1 cellular context compared by ENCODE assay signal in genomic region chr20:22916121-22916842, GRCh38.
TF ChIP-seq lines count a peak whose summit lies in the region.

No MANE protein-coding gene starts in this region.

TF ChIP-seq in GM12878, 131 proteins besides CTCF, POLR2A, EP300 and RAD21 (continued from another document and continues in another):
- TF ChIP-seq IRF5 (IDR thresholded peaks at IDR 0.05; ENCODE audit: borderline replicate concordance) (no peak), MTA2 (IDR thresholded peaks at IDR 0.05; ENCODE audit: low read depth) (no peak), HDGF (IDR thresholded peaks at IDR 0.05) (no peak), MTA3 (IDR thresholded peaks at IDR 0.05; ENCODE audit: borderline replicate concordance, low read length) (no peak), POLR2AphosphoS5 (IDR thresholded peaks at IDR 0.05; ENCODE audit: low read length) (no peak), TBL1XR1 (IDR thresholded peaks at IDR 0.05; ENCODE audit: low read depth, low read length) (no peak), BHLHE40 (IDR thresholded peaks at IDR 0.05; ENCODE audit: borderline replicate concordance in 1 of 2, low read depth in 2 of 2, low read length in 1 of 2) (peak in 1 of 2 experiments; percentile 70; a peak in 2 of 4 replicates), KAT2A (conservative IDR thresholded peaks at IDR 0.05; ENCODE audit: control insufficient read depth, low read depth, low read length) (no peak), DPF2 (IDR thresholded peaks at IDR 0.05) (peak; percentile 64; the same call in 1 of the 2 replicates), IRF4 (IDR thresholded peaks at IDR 0.05; ENCODE audit: low read depth, low read length) (no peak), YY1 (IDR thresholded peaks at IDR 0.05; ENCODE audit: low read depth, low read length) (no peak), TAF1 (IDR thresholded peaks at IDR 0.05; ENCODE audit: borderline replicate concordance, low read depth, low read length) (no peak), ZNF687 (IDR thresholded peaks at IDR 0.05) (no peak), SRF (IDR thresholded peaks at IDR 0.05; ENCODE audit: low read depth in 2 of 2, low read length in 2 of 2) (no peak), ATF3 (IDR thresholded peaks at IDR 0.05; ENCODE audit: borderline replicate concordance, extremely low read depth, low read depth, low read length) (no peak), TCF7 (IDR thresholded peaks at IDR 0.05; ENCODE audit: borderline replicate concordance) (no peak), ZNF207 (IDR thresholded peaks at IDR 0.05; ENCODE audit: borderline replicate concordance) (no peak), NR2F1 (conservative IDR thresholded peaks at IDR 0.05) (peak; percentile 35; the same call in 1 of the 2 replicates), ATF7 (IDR thresholded peaks at IDR 0.05; ENCODE audit: low read depth) (0 out of 2 replicates have a peak, but pooled peaks have one; percentile 15), E2F8 (IDR thresholded peaks at IDR 0.05; ENCODE audit: low read depth, partially characterized antibody) (no peak), IKZF2 (IDR thresholded peaks at IDR 0.05) (peak; percentile 35 to 37; a peak in 2 of 4 replicates), RFX5 (IDR thresholded peaks at IDR 0.05; ENCODE audit: low read depth, low read length) (no peak), CUX1 (IDR thresholded peaks at IDR 0.05; ENCODE audit: insufficient replicate concordance, low read depth, low read length) (no peak), CBX5 (IDR thresholded peaks at IDR 0.05; ENCODE audit: low read depth) (no peak), MAX (IDR thresholded peaks at IDR 0.05; ENCODE audit: low read depth, low read length) (no peak), WRNIP1 (IDR thresholded peaks at IDR 0.05; ENCODE audit: borderline replicate concordance, low read depth, low read length) (no peak), LARP7 (IDR thresholded peaks at IDR 0.05) (no peak), CHD2 (IDR thresholded peaks at IDR 0.05; ENCODE audit: borderline replicate concordance, low read depth, low read length) (no peak), SIN3A (IDR thresholded peaks at IDR 0.05; ENCODE audit: low read depth, low read length) (no peak), GATAD2B (conservative IDR thresholded peaks at IDR 0.05; ENCODE audit: low read depth) (peak; percentile 39; the same call in 1 of the 2 replicates)
- TF ChIP-seq, protein P1, sequence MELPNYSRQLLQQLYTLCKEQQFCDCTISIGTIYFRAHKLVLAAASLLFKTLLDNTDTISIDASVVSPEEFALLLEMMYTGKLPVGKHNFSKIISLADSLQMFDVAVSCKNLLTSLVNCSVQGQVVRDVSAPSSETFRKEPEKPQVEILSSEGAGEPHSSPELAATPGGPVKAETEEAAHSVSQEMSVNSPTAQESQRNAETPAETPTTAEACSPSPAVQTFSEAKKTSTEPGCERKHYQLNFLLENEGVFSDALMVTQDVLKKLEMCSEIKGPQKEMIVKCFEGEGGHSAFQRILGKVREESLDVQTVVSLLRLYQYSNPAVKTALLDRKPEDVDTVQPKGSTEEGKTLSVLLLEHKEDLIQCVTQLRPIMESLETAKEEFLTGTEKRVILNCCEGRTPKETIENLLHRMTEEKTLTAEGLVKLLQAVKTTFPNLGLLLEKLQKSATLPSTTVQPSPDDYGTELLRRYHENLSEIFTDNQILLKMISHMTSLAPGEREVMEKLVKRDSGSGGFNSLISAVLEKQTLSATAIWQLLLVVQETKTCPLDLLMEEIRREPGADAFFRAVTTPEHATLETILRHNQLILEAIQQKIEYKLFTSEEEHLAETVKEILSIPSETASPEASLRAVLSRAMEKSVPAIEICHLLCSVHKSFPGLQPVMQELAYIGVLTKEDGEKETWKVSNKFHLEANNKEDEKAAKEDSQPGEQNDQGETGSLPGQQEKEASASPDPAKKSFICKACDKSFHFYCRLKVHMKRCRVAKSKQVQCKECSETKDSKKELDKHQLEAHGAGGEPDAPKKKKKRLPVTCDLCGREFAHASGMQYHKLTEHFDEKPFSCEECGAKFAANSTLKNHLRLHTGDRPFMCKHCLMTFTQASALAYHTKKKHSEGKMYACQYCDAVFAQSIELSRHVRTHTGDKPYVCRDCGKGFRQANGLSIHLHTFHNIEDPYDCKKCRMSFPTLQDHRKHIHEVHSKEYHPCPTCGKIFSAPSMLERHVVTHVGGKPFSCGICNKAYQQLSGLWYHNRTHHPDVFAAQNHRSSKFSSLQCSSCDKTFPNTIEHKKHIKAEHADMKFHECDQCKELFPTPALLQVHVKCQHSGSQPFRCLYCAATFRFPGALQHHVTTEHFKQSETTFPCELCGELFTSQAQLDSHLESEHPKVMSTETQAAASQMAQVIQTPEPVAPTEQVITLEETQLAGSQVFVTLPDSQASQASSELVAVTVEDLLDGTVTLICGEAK (IDR thresholded peaks at IDR 0.05; ENCODE audit: borderline replicate concordance): no peak
- TF ChIP-seq, protein P2, sequence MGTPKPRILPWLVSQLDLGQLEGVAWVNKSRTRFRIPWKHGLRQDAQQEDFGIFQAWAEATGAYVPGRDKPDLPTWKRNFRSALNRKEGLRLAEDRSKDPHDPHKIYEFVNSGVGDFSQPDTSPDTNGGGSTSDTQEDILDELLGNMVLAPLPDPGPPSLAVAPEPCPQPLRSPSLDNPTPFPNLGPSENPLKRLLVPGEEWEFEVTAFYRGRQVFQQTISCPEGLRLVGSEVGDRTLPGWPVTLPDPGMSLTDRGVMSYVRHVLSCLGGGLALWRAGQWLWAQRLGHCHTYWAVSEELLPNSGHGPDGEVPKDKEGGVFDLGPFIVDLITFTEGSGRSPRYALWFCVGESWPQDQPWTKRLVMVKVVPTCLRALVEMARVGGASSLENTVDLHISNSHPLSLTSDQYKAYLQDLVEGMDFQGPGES (IDR thresholded peaks at IDR 0.05): no peak
- TF ChIP-seq, protein P3, sequence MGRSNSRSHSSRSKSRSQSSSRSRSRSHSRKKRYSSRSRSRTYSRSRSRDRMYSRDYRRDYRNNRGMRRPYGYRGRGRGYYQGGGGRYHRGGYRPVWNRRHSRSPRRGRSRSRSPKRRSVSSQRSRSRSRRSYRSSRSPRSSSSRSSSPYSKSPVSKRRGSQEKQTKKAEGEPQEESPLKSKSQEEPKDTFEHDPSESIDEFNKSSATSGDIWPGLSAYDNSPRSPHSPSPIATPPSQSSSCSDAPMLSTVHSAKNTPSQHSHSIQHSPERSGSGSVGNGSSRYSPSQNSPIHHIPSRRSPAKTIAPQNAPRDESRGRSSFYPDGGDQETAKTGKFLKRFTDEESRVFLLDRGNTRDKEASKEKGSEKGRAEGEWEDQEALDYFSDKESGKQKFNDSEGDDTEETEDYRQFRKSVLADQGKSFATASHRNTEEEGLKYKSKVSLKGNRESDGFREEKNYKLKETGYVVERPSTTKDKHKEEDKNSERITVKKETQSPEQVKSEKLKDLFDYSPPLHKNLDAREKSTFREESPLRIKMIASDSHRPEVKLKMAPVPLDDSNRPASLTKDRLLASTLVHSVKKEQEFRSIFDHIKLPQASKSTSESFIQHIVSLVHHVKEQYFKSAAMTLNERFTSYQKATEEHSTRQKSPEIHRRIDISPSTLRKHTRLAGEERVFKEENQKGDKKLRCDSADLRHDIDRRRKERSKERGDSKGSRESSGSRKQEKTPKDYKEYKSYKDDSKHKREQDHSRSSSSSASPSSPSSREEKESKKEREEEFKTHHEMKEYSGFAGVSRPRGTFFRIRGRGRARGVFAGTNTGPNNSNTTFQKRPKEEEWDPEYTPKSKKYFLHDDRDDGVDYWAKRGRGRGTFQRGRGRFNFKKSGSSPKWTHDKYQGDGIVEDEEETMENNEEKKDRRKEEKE (IDR thresholded peaks at IDR 0.05): no peak
